Comparison of ENCODE assay signal across 18 cellular contexts in the genomic region with DNA sequence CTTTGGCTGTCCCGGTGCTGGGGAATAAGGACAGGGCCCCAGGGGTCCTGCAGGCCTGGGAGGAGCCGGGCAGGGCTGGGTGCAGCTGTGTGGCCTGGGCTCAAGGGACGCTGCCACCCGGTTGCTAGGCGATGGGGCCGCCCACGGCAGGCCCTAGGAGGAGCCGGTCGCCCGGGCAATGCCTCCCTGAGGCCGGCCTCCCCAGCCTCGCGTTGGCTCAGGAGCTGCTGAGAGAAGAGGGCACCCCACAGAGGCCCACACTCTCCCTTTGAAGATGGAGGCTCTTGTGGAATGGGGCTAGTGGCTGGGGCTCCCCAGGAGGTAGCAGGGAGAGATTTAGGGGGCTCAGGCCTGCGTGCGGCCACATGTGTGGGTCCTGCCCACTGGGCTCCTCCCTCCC. TPM values are rescaled to one million over a fixed set of nuclear protein-coding genes. Genes with fewer than 3 reads are reported as not detected.
A peak's percentile ranks its signal among the peaks of the same experiment; 100 is the strongest.
DNase-seq lines count a peak whose midpoint lies in the region; ATAC-seq and TF ChIP-seq lines count a peak whose summit lies in the region.
"Had no signal": no experiment of that assay in that cellular context is flagged by ENCODE, and none has a peak within 500 bp of the region (broad histone marks: within the 10 kb centered on the region; RNA-seq: fewer than 3 reads in every experiment).

Gene CIBAR2, minus strand, starts transcription at position 109 of the 400 bp plus-strand sequence. CDS start 120 bp downstream, outside the sequence.

- H3K79me1 ChIP-seq in mesendoderm (ENCODE audit: low read length) = no peaks in the 10 kb centered on the region

- no peaks in the 10 kb centered on the region for H3K9me3 ChIP-seq in HEK293 (ENCODE audit: control insufficient read depth, insufficient read depth, low read depth, low read length)
- H3K9me3 ChIP-seq: Caco-2, testis had no signal

- no peak within 1 kb of the TSS for H3K56ac ChIP-seq in mesendoderm (ENCODE audit: low read length)

- H3K4me2 ChIP-seq in mesendoderm (ENCODE audit: low read length) = no peak within 1 kb of the TSS

- H3K27ac ChIP-seq in HEK293 (ENCODE audit: extremely low read depth, low read depth, low read length) (no peak within 1 kb of the TSS), mesendoderm (ENCODE audit: low read depth, low read length) (no peak within 1 kb of the TSS)
- H3K27ac ChIP-seq: coronary artery, testis had no signal

- no peak within 1 kb of the TSS for H4K8ac ChIP-seq in mesendoderm (ENCODE audit: low read depth, low read length)

- POLR2A ChIA-PET in HEK293 (lab: Yijun Ruan, JAX) = no interaction called here
- POLR2A ChIA-PET in WTC11 (lab: Charles Lee) = no interaction called here

- H3K4me1 Mint-ChIP-seq in WTC11 = peaks cover 10% of the 10 kb centered on the region

- H3K9ac ChIP-seq in mesendoderm (ENCODE audit: low read length) = no peak within 1 kb of the TSS

- H3K79me2 ChIP-seq in mesendoderm (ENCODE audit: control insufficient read depth, insufficient read depth, low read length) = no peaks in the 10 kb centered on the region

- no peak within 1 kb of the TSS for H2BK120ac ChIP-seq in mesendoderm (ENCODE audit: low read depth, low read length)

- no peak within 1 kb of the TSS for H3K27ac Mint-ChIP-seq in WTC11
- H3K27ac Mint-ChIP-seq: memory B cell had no signal

- H4K5ac ChIP-seq in mesendoderm (ENCODE audit: low read length) = no peak within 1 kb of the TSS

- H3K4ac ChIP-seq in mesendoderm (ENCODE audit: low read depth, low read length) = no peak within 1 kb of the TSS

- no CpG with 5 or more reads among the region's 15 CpGs for WGBS in mesendoderm (ENCODE audit: extremely low coverage, insufficient coverage, low lambda C conversion rate)

- H3K36me3 ChIP-seq in HEK293 (ENCODE audit: control insufficient read depth in 2 of 2, insufficient read depth in 1 of 2, low read length in 2 of 2) = no peaks in the 10 kb centered on the region
- H3K36me3 ChIP-seq in mesendoderm (ENCODE audit: control insufficient read depth, insufficient read depth, low read length) = no peaks in the 10 kb centered on the region

- H3K27me3 Mint-ChIP-seq in WTC11 (ENCODE audit: low read depth) = no peaks in the 10 kb centered on the region

- H2BK5ac ChIP-seq in mesendoderm (ENCODE audit: low read length) = no peak within 1 kb of the TSS

- no peak within 1 kb of the TSS for H3K23ac ChIP-seq in mesendoderm (ENCODE audit: low read length)

- no peak within 1 kb of the TSS for H3K18ac ChIP-seq in mesendoderm (ENCODE audit: low read length)

- no peaks in the 10 kb centered on the region for H3K9me3 Mint-ChIP-seq in WTC11
- H3K9me3 Mint-ChIP-seq: memory B cell had no signal

- CTCF ChIA-PET in HEK293 (lab: Yijun Ruan, JAX) = interaction anchor here (0.5 to 0.9 kb wide), 4 partner anchors 133 to 498 kb away, joined by 3 to 4 read pairs (median 3); no protein-coding TSS in a partner anchor
- CTCF ChIA-PET in WTC11 (lab: Charles Lee) = interaction anchor here (0.5 to 1.6 kb wide), 11 partner anchors 12 to 304 kb away, joined by 3 to 8 read pairs (median 3); no protein-coding TSS in a partner anchor

- TF ChIP-seq CTCF in HEK293 (tag by site-specific recombination; IDR thresholded peaks at IDR 0.05) (no peak), WTC11 (IDR thresholded peaks at IDR 0.05) (no peak)

- no peak within 1 kb of the TSS for H2AK5ac ChIP-seq in mesendoderm (ENCODE audit: low read length)

- DNase-seq in DMS79 treated with DMSO at 0.1 percent for 48 hours (lab: John Stamatoyannopoulos, UW) (peak; percentile 1), DMS79 (lab: John Stamatoyannopoulos, UW) (no peak), WTC11 (ENCODE audit: low spot score) (no peak), mesendoderm (peak; percentile 25), KG1 (lab: John Stamatoyannopoulos, UW) (no peak), UCSD-AML1 (lab: John Stamatoyannopoulos, UW; ENCODE audit: unreplicated experiment) (no peak)
- DNase-seq: activated T-cell treated with anti-CD3 and anti-CD28 coated beads for 4 hours, amniotic stem cell, Caco-2, NCI-H1694, testis had no signal

- no peak within 1 kb of the TSS for H2BK15ac ChIP-seq in mesendoderm (replicated peaks; ENCODE audit: low read depth)

- no peak within 1 kb of the TSS for H3K4me3 Mint-ChIP-seq in WTC11
- H3K4me3 Mint-ChIP-seq: memory B cell had no signal

- H3K4me3 ChIP-seq in HEK293 (ENCODE audit: low read depth, low read length) (no peak within 1 kb of the TSS), mesendoderm (ENCODE audit: low read length) (no peak within 1 kb of the TSS)
- H3K4me3 ChIP-seq: coronary artery, testis had no signal

- peak; percentile 39 for ATAC-seq in WTC11
- no peak for ATAC-seq in activated CD4-positive, CD25-positive, alpha-beta regulatory T cell treated with anti-CD3 and anti-CD28 coated beads, Interleukin-2, amount 50 U/mL, for 24 hours

- H3K27me3 ChIP-seq in mesendoderm (ENCODE audit: insufficient read depth, low read length, poor library complexity) = no peaks in the 10 kb centered on the region
- H3K27me3 ChIP-seq: testis had no signal

- no peaks in the 10 kb centered on the region for H3K36me3 Mint-ChIP-seq in WTC11
- H3K36me3 Mint-ChIP-seq: memory B cell had no signal

- H3K4me1 ChIP-seq in HEK293 (ENCODE audit: control insufficient read depth, insufficient read depth, low read length) (no peaks in the 10 kb centered on the region), mesendoderm (ENCODE audit: control insufficient read depth, low read depth, low read length) (no peaks in the 10 kb centered on the region)
- H3K4me1 ChIP-seq: Caco-2, testis had no signal

TF ChIP-seq in HEK293, 187 proteins besides CTCF, POLR2A, EP300 and RAD21 (continues in another document):
- TF ChIP-seq ZNF341 (tag by site-specific recombination; IDR thresholded peaks at IDR 0.05; ENCODE audit: low read depth) = no peak
- TF ChIP-seq ZFHX2 (tag by site-specific recombination; conservative IDR thresholded peaks at IDR 0.05) = peak; percentile 56
- TF ChIP-seq, protein P1, sequence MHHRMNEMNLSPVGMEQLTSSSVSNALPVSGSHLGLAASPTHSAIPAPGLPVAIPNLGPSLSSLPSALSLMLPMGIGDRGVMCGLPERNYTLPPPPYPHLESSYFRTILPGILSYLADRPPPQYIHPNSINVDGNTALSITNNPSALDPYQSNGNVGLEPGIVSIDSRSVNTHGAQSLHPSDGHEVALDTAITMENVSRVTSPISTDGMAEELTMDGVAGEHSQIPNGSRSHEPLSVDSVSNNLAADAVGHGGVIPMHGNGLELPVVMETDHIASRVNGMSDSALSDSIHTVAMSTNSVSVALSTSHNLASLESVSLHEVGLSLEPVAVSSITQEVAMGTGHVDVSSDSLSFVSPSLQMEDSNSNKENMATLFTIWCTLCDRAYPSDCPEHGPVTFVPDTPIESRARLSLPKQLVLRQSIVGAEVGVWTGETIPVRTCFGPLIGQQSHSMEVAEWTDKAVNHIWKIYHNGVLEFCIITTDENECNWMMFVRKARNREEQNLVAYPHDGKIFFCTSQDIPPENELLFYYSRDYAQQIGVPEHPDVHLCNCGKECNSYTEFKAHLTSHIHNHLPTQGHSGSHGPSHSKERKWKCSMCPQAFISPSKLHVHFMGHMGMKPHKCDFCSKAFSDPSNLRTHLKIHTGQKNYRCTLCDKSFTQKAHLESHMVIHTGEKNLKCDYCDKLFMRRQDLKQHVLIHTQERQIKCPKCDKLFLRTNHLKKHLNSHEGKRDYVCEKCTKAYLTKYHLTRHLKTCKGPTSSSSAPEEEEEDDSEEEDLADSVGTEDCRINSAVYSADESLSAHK (tag by site-specific recombination; IDR thresholded peaks at IDR 0.05) = no peak
- TF ChIP-seq SP2 (tag by site-specific recombination; IDR thresholded peaks at IDR 0.05) = peak; percentile 25; the same call in 1 of the 2 replicates
- TF ChIP-seq BCL11B (tag by site-specific recombination; IDR thresholded peaks at IDR 0.05; ENCODE audit: low read depth) = no peak
- peak; percentile 79 for TF ChIP-seq GLIS2 (tag by site-specific recombination; IDR thresholded peaks at IDR 0.05)
- 0 out of 2 replicates have a peak, but pooled peaks have one; percentile 20 for TF ChIP-seq ZNF2 (tag by site-specific recombination; IDR thresholded peaks at IDR 0.05)
- peak; percentile 88 for TF ChIP-seq ZIC2 (tag by site-specific recombination; IDR thresholded peaks at IDR 0.05)
- TF ChIP-seq ZNF747 (tag by site-specific recombination; IDR thresholded peaks at IDR 0.05) = no peak
- peak; percentile 86 for TF ChIP-seq GLIS1 (tag by site-specific recombination; IDR thresholded peaks at IDR 0.05)

TF ChIP-seq in WTC11, 78 proteins besides CTCF, POLR2A, EP300 and RAD21:
- TF ChIP-seq ZNF138 (CRISPR knock-in tag; conservative IDR thresholded peaks at IDR 0.05) = no peak
- peak; percentile 3; the same call in 1 of the 2 replicates for TF ChIP-seq ZNF423 (CRISPR knock-in tag; IDR thresholded peaks at IDR 0.05)
- no peak for TF ChIP-seq EMX1 (CRISPR knock-in tag; IDR thresholded peaks at IDR 0.05)
- no peak for TF ChIP-seq NFE2L1 (CRISPR knock-in tag; IDR thresholded peaks at IDR 0.05)

RNA-seq across cellular contexts. Expression of gene CIBAR2, which starts in this region (rescaled TPM):
- total RNA-seq in WTC11 (2021) = not detected in 3 replicates
- 0.07 TPM for polyA plus RNA-seq in mesendoderm (2013, experiment 1 of 2)
- polyA plus RNA-seq in mesendoderm (2013, experiment 2 of 2) = not detected
- total RNA-seq: A172, Caco-2, fibroblast of lung, osteocyte had no signal
- polyA plus RNA-seq: fibroblast of lung had no signal

Comparison
In these comparisons a context has a peak if more than half of its experiments do, and no peak if none do; other contexts are left out.
1. DNase-seq: peak in DMS79 treated with DMSO at 0.1 percent for 48 hours (single experiment) and mesendoderm (single experiment); none in DMS79 (single experiment), WTC11 (single experiment), KG1 (single experiment) and UCSD-AML1 (single experiment).
2. Peak in ATAC-seq in WTC11; RNA of the gene not detected or under 1 TPM.